ENCODE assay signal across 17 cellular contexts in the genomic region with DNA sequence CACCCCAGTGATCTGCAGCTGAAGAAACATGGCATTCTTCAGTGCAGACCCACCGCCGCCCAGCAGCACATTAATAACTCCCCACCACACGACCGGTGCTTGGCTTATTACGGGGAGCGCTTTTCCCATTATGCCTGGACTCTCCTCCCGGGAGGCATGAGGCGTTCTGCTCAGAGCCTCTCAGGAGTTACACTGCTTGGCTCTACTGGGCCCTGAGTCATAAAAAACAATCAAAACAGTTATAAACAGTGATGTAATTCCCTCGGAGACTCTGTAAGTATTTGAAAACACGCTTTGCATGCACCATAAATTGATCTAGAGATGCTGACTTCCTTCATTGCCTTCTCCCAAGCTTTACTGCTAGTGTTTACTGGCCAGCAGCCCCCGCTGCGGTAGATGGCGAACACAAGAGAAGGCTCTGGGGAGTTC.
A peak's percentile ranks its signal among the peaks of the same experiment; 100 is the strongest.
DNase-seq lines count a peak whose midpoint lies in the region; ATAC-seq and TF ChIP-seq lines count a peak whose summit lies in the region.
"Had no signal": no experiment of that assay in that cellular context is flagged by ENCODE, and none has a peak within 500 bp of the region (broad histone marks: within the 10 kb centered on the region; RNA-seq: fewer than 3 reads in every experiment).

No MANE protein-coding gene starts in this region.

- H3K27ac Mint-ChIP-seq in WTC11: no peak overlapping the region
- H3K27ac Mint-ChIP-seq: activated CD4-positive, alpha-beta memory T cell treated with anti-CD3 and anti-CD28 coated beads for 36 hours; activated T-helper 2 cell treated with anti-CD3 and anti-CD28 coated beads, Interferon-gamma antibody, Interleukin-2, Interleukin-4, amounts not matched to agents 10 μg/mL and 5 μg/mL and 100 μg/mL, durations not matched to agents 14 hours and 24 hours and 36 hours had no signal

- intact Hi-C loops in sciatic nerve (cut with DNase I): loop anchor here (10.0 kb wide), 1 partner anchor 123 kb away; no protein-coding TSS in a partner anchor

- TF ChIP-seq CTCF in WTC11 (IDR thresholded peaks at IDR 0.05): no peak
- no peak for TF ChIP-seq CTCF in fibroblast of villous mesenchyme (IDR thresholded peaks at IDR 0.05; ENCODE audit: insufficient read depth, low read depth, low read length)

- H3K36me3 Mint-ChIP-seq in WTC11: no peaks in the 10 kb centered on the region
- H3K36me3 Mint-ChIP-seq: activated CD4-positive, alpha-beta memory T cell treated with anti-CD3 and anti-CD28 coated beads for 36 hours had no signal

- H3K4me1 Mint-ChIP-seq in WTC11: peaks cover 21% of the 10 kb centered on the region

- H3K4me3 ChIP-seq in fibroblast of villous mesenchyme (ENCODE audit: low read depth, low read length): no peak overlapping the region
- H3K4me3 ChIP-seq: ascending aorta, gastrocnemius medialis, skin epidermis, tibial nerve had no signal

- no peaks in the 10 kb centered on the region for H3K9me3 Mint-ChIP-seq in WTC11
- H3K9me3 Mint-ChIP-seq: activated CD4-positive, alpha-beta memory T cell treated with anti-CD3 and anti-CD28 coated beads for 36 hours; activated T-helper 2 cell treated with anti-CD3 and anti-CD28 coated beads, Interferon-gamma antibody, Interleukin-2, Interleukin-4, amounts not matched to agents 10 μg/mL and 5 μg/mL and 100 μg/mL, durations not matched to agents 14 hours and 24 hours and 36 hours had no signal

- CTCF ChIA-PET in WTC11 (lab: Charles Lee): interaction anchor here (1.1 to 1.3 kb wide), 4 partner anchors 9 to 130 kb away, joined by 3 read pairs; no protein-coding TSS in a partner anchor

- H3K4me3 Mint-ChIP-seq in WTC11: peak overlapping the region; percentile 60; the same call in 1 of the 2 replicates
- H3K4me3 Mint-ChIP-seq: activated CD4-positive, alpha-beta memory T cell treated with anti-CD3 and anti-CD28 coated beads for 36 hours had no signal

- ATAC-seq in WTC11 (no peak), sciatic nerve (peak; percentile 69), HG02970 (IDR thresholded peaks at IDR 0.05; ENCODE audit: low FRiP score, unreplicated experiment) (no peak)

- POLR2A ChIA-PET in WTC11 (lab: Charles Lee): interaction anchor here (0.8 kb wide), 1 partner anchor 245 kb away, joined by 3 read pairs; no protein-coding TSS in a partner anchor

- DNase-seq in EH (ENCODE audit: low read depth) (peak; percentile 36), WTC11 (ENCODE audit: low spot score) (no peak), fibroblast of villous mesenchyme (ENCODE audit: low read depth) (peak; percentile 76), sciatic nerve (ENCODE audit: low spot score) (no peak), islet precursor cell (no peak), NCI-H187 treated with DMSO at 0.1 percent for 48 hours (lab: John Stamatoyannopoulos, UW) (no peak)
- no peak for DNase-seq in activated CD4-positive, alpha-beta T cell treated with anti-CD3 and anti-CD28 coated beads, Interleukin-2, amount 50 U/mL, for 1 hour
- DNase-seq: activated CD4-positive, alpha-beta memory T cell treated with anti-CD3 and anti-CD28 coated beads for 36 hours; gastrocnemius medialis; KG1; NCI-H1105 treated with DMSO at 0.1 percent for 48 hours; NCI-H2227 treated with DMSO at 0.1 percent for 48 hours had no signal

- H3K27me3 Mint-ChIP-seq in WTC11 (ENCODE audit: low read depth): no peaks in the 10 kb centered on the region; the same call in 1 of the 2 replicates

TF ChIP-seq in WTC11, 78 proteins besides CTCF, POLR2A, EP300 and RAD21:
- TF ChIP-seq KAT7 (CRISPR knock-in tag; IDR thresholded peaks at IDR 0.05; ENCODE audit: borderline replicate concordance) (no peak), PRDM15 (CRISPR knock-in tag; IDR thresholded peaks at IDR 0.05) (no peak), E2F5 (CRISPR knock-in tag; IDR thresholded peaks at IDR 0.05) (no peak), ZMAT4 (CRISPR knock-in tag; IDR thresholded peaks at IDR 0.05) (no peak), NR2C2 (CRISPR knock-in tag; IDR thresholded peaks at IDR 0.05) (no peak), ZNF423 (CRISPR knock-in tag; IDR thresholded peaks at IDR 0.05) (no peak), FOXK1 (CRISPR knock-in tag; IDR thresholded peaks at IDR 0.05) (no peak), CBFB (CRISPR knock-in tag; IDR thresholded peaks at IDR 0.05; ENCODE audit: low read depth) (no peak), GTF2I (CRISPR knock-in tag; conservative IDR thresholded peaks at IDR 0.05) (no peak)
- TF ChIP-seq, protein P1, sequence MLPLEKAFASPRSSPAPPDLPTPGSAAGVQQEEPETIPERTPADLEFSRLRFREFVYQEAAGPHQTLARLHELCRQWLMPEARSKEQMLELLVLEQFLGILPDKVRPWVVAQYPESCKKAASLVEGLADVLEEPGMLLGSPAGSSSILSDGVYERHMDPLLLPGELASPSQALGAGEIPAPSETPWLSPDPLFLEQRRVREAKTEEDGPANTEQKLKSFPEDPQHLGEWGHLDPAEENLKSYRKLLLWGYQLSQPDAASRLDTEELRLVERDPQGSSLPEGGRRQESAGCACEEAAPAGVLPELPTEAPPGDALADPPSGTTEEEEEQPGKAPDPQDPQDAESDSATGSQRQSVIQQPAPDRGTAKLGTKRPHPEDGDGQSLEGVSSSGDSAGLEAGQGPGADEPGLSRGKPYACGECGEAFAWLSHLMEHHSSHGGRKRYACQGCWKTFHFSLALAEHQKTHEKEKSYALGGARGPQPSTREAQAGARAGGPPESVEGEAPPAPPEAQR (CRISPR knock-in tag; IDR thresholded peaks at IDR 0.05): no peak
- TF ChIP-seq, protein P2, sequence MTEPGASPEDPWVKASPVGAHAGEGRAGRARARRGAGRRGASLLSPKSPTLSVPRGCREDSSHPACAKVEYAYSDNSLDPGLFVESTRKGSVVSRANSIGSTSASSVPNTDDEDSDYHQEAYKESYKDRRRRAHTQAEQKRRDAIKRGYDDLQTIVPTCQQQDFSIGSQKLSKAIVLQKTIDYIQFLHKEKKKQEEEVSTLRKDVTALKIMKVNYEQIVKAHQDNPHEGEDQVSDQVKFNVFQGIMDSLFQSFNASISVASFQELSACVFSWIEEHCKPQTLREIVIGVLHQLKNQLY (CRISPR knock-in tag; IDR thresholded peaks at IDR 0.05): no peak
- TF ChIP-seq, protein P3, sequence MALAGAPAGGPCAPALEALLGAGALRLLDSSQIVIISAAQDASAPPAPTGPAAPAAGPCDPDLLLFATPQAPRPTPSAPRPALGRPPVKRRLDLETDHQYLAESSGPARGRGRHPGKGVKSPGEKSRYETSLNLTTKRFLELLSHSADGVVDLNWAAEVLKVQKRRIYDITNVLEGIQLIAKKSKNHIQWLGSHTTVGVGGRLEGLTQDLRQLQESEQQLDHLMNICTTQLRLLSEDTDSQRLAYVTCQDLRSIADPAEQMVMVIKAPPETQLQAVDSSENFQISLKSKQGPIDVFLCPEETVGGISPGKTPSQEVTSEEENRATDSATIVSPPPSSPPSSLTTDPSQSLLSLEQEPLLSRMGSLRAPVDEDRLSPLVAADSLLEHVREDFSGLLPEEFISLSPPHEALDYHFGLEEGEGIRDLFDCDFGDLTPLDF (CRISPR knock-in tag; IDR thresholded peaks at IDR 0.05): no peak

Comparison
In these comparisons a context has a peak if more than half of its experiments do, and no peak if none do; other contexts are left out.
1. DNase-seq: peak in EH (single experiment) and fibroblast of villous mesenchyme (single experiment); none in WTC11 (single experiment), sciatic nerve (single experiment), activated CD4-positive, alpha-beta T cell treated with anti-CD3 and anti-CD28 coated beads, Interleukin-2, amount 50 U/mL, for 1 hour (single experiment), islet precursor cell (single experiment) and NCI-H187 treated with DMSO at 0.1 percent for 48 hours (single experiment).